In the genomic region with DNA sequence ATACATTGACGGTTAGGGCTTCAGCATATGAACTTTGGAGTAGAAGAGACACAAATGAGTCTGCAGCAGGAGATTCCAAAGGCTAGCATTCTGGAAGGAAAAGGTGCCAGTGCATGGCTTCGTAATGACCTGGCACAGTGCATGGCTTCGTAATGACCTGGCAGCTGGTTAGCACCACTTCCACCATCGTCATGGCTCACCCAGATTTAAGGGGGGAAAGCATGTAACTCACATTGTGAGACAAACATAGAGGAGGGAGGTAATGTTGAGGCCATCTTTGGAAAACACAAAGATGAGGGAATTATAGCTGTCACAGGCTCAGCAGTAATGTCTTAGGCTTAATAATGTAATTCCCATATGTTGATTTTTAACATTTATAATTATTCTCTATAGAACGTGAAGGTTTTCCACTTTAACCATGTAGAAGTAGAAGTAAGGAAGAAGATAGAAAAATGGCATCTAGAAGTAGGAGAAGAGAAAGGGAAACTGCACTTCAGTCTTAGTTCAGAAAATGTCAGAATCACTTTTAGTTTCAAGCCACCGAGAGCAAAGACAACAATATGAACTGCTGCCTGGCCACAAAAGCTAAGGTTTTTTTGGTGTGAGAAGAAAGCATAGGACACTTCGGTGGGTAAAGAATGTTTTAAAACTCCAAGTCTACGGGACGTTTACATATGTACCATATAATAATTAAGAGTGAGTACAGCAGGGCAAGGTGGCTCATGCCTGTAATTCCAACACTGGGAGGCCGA, we compare ENCODE assay signal across 11 cellular contexts. TPM values are rescaled to one million over a fixed set of nuclear protein-coding genes. Genes with fewer than 3 reads are reported as not detected.
DNase-seq lines count a peak whose midpoint lies in the region; ATAC-seq and TF ChIP-seq lines count a peak whose summit lies in the region.
"Had no signal": no experiment of that assay in that cellular context is flagged by ENCODE, and none has a peak within 500 bp of the region (broad histone marks: within the 10 kb centered on the region; RNA-seq: fewer than 3 reads in every experiment).

No MANE protein-coding gene starts in this region.

- no peak overlapping the region; the same call in 1 of the 2 replicates for H3K27ac ChIP-seq in RWPE1
- H3K27ac ChIP-seq: thyroid gland had no signal

- intact Hi-C loops in left colon (cut with DNase I, micrococcal nuclease) (loop anchor here in 1 of 2 donors (10.0 kb wide), 1 partner anchor 90 kb away; no protein-coding TSS in a partner anchor), left ventricle myocardium superior (cut with micrococcal nuclease) (no loop called here)

- CTCF ChIA-PET in RWPE1 (lab: Yijun Ruan, JAX), result no interaction called here

- DNase-seq in MV-4-11 (lab: John Stamatoyannopoulos, UW) (peak; percentile 17), left colon (no peak), left ventricle myocardium superior (no peak), LoVo (ENCODE audit: low spot score) (no peak), RWPE1 (ENCODE audit: low spot score) (no peak), kidney glomerular epithelial cell (lab: John Stamatoyannopoulos, UW) (no peak)
- DNase-seq: NCI-H187 treated with DMSO at 0.1 percent for 48 hours, SHP77 treated with DMSO at 0.1 percent for 48 hours, thyroid gland had no signal

- TF ChIP-seq CTCF in RWPE1 (conservative IDR thresholded peaks at IDR 0.05; ENCODE audit: low read depth), result no peak

- peak; percentile 61 for ATAC-seq in GM18498 (IDR thresholded peaks at IDR 0.05; ENCODE audit: unreplicated experiment)
- ATAC-seq in GM21576 (IDR thresholded peaks at IDR 0.05; ENCODE audit: unreplicated experiment), result peak; percentile 52
- peak; percentile 34 for ATAC-seq in left colon
- ATAC-seq in left ventricle myocardium superior, result no peak

- POLR2A ChIA-PET in RWPE1 (lab: Yijun Ruan, JAX; ENCODE audit: low non-redundant PET), result no interaction called here

RNA-seq across cellular contexts. Expression of gene STK25, which starts 6.8 kb away (rescaled TPM):
- total RNA-seq in left colon, result 100 to 1,000 TPM; 118 to 119 TPM
- 99.3 TPM for total RNA-seq in left ventricle myocardium superior

RNA-seq across cellular contexts. Expression of gene BOK, which starts 43.4 kb away (rescaled TPM):
- 10 to 100 TPM; 10.3 to 14.2 TPM for total RNA-seq in left colon
- total RNA-seq in left ventricle myocardium superior, result 3.6 TPM
